Comparison of ENCODE assay signal across 17 cellular contexts in the genomic region with DNA sequence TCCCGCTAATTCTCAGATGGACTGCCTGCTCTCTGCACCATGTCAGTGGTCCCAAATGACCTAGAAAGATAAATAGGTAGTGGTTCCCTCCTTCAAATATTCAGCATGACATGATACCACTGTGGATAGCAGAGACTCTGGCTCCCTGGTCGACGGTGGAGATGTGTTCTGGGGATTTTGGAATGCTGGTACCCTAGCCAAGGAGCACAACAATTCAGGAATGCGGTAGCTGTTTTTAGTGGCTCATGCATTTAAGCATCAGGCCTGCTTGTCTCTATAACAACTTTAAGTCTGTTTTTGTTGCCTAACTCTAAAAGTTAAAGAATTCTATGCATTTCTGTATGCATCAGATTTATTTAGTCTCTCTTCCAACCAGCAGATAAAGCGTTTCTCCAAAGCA.
DNase-seq lines count a peak whose midpoint lies in the region; ATAC-seq, FAIRE-seq and TF ChIP-seq lines count a peak whose summit lies in the region.
"Had no signal": no experiment of that assay in that cellular context is flagged by ENCODE, and none has a peak within 500 bp of the region (broad histone marks: within the 10 kb centered on the region; RNA-seq: fewer than 3 reads in every experiment).

No MANE protein-coding gene starts in this region.

- no peaks in the 10 kb centered on the region for H3K4me1 ChIP-seq in GM23338 (ENCODE audit: insufficient read depth)

- ATAC-seq in GM23338: no peak
- ATAC-seq in stimulated activated effector memory CD8-positive, alpha-beta T cell treated with anti-CD3 and anti-CD28 coated beads, Interleukin-12 subunit alpha, Interleukin-12 subunit beta, amount 100 ng/mL, for 72 hours: no peak

- no peak overlapping the region for H3K27ac Mint-ChIP-seq in GM23338
- H3K27ac Mint-ChIP-seq in chondrocyte (ENCODE audit: unreplicated experiment): peak overlapping the region; percentile 38
- peak overlapping the region in 2 of 3 experiments; percentile 57 to 72 for H3K27ac Mint-ChIP-seq in nephron
- no peak overlapping the region for H3K27ac Mint-ChIP-seq in stimulated activated effector memory CD8-positive, alpha-beta T cell treated with anti-CD3 and anti-CD28 coated beads, Interleukin-12 subunit alpha, Interleukin-12 subunit beta, amount 100 ng/mL, for 72 hours
- H3K27ac Mint-ChIP-seq: B cell; CD4-positive, alpha-beta T cell; H9 had no signal

- DNase-seq in GM23338 (ENCODE audit: low spot score) (peak; percentile 14), chondrocyte (ENCODE audit: low spot score) (no peak), urothelium cell line (ENCODE audit: low spot score) (no peak), NCI-H1694 (lab: John Stamatoyannopoulos, UW) (no peak), NCI-H446 treated with DMSO at 0.1 percent for 48 hours (lab: John Stamatoyannopoulos, UW) (no peak), T1000 (lab: John Stamatoyannopoulos, UW) (no peak)
- DNase-seq in stimulated activated effector memory CD8-positive, alpha-beta T cell treated with anti-CD3 and anti-CD28 coated beads, Interleukin-12 subunit alpha, Interleukin-12 subunit beta, amount 100 ng/mL, for 72 hours (ENCODE audit: low spot score in 2 of 2): no peak
- DNase-seq: ACHN; C1 segment of cervical spinal cord; Calu3; CD4-positive, alpha-beta T cell; DMS 273 treated with DMSO at 0.1 percent for 48 hours; H9; IMR-90 had no signal

- H3K4me2 ChIP-seq in GM23338: no peak overlapping the region

- H3K27ac ChIP-seq in GM23338 (ENCODE audit: low read depth): no peak overlapping the region

- H3K36me3 ChIP-seq in GM23338 (ENCODE audit: insufficient read depth): no peaks in the 10 kb centered on the region

- H3K4me3 Mint-ChIP-seq in GM23338 (no peak overlapping the region), chondrocyte (ENCODE audit: unreplicated experiment) (no peak overlapping the region), nephron (no peak overlapping the region)
- H3K4me3 Mint-ChIP-seq in stimulated activated effector memory CD8-positive, alpha-beta T cell treated with anti-CD3 and anti-CD28 coated beads, Interleukin-12 subunit alpha, Interleukin-12 subunit beta, amount 100 ng/mL, for 72 hours: no peak overlapping the region
- H3K4me3 Mint-ChIP-seq: B cell; CD4-positive, alpha-beta T cell; H9 had no signal

- H3K9me2 ChIP-seq in GM23338 (ENCODE audit: insufficient read depth): peaks cover 8% of the 10 kb centered on the region; the same call in 1 of the 2 replicates

- TF ChIP-seq CTCF in GM23338 (conservative IDR thresholded peaks at IDR 0.05; ENCODE audit: low read depth in 2 of 2) (no peak), chondrocyte (IDR thresholded peaks at IDR 0.05) (no peak), nephron (IDR thresholded peaks at IDR 0.05; ENCODE audit: unreplicated experiment in 3 of 3) (no peak)

- H2AFZ ChIP-seq in GM23338: no peak overlapping the region

- no peak overlapping the region for H3K4me3 ChIP-seq in GM23338

- no peaks in the 10 kb centered on the region for H3K36me3 Mint-ChIP-seq in GM23338 (ENCODE audit: low read depth)
- no peaks in the 10 kb centered on the region for H3K36me3 Mint-ChIP-seq in chondrocyte (ENCODE audit: low read depth)
- H3K36me3 Mint-ChIP-seq in nephron (ENCODE audit: low read depth): no peaks in the 10 kb centered on the region
- no peaks in the 10 kb centered on the region for H3K36me3 Mint-ChIP-seq in stimulated activated effector memory CD8-positive, alpha-beta T cell treated with anti-CD3 and anti-CD28 coated beads, Interleukin-12 subunit alpha, Interleukin-12 subunit beta, amount 100 ng/mL, for 72 hours

- no peaks in the 10 kb centered on the region for H3K79me2 ChIP-seq in GM23338 (replicated peaks; ENCODE audit: insufficient read depth)

- H3K9me3 Mint-ChIP-seq in GM23338 (no peaks in the 10 kb centered on the region), chondrocyte (ENCODE audit: low read depth) (no peaks in the 10 kb centered on the region), nephron (peaks cover 3% of the 10 kb centered on the region)
- peaks cover 3% of the 10 kb centered on the region for H3K9me3 Mint-ChIP-seq in stimulated activated effector memory CD8-positive, alpha-beta T cell treated with anti-CD3 and anti-CD28 coated beads, Interleukin-12 subunit alpha, Interleukin-12 subunit beta, amount 100 ng/mL, for 72 hours
- H3K9me3 Mint-ChIP-seq: H9 had no signal

- FAIRE-seq in urothelium cell line (lab: Jason Lieb, UNC): peak; percentile 32
- FAIRE-seq: GM12891 had no signal

- H4K20me1 ChIP-seq in GM23338 (replicated peaks; ENCODE audit: insufficient read depth): no peaks in the 10 kb centered on the region

- H3K4me1 Mint-ChIP-seq in GM23338: no peaks in the 10 kb centered on the region
- peaks cover 18% of the 10 kb centered on the region for H3K4me1 Mint-ChIP-seq in chondrocyte (ENCODE audit: low read depth)
- peaks cover 32% of the 10 kb centered on the region for H3K4me1 Mint-ChIP-seq in nephron
- H3K4me1 Mint-ChIP-seq in stimulated activated effector memory CD8-positive, alpha-beta T cell treated with anti-CD3 and anti-CD28 coated beads, Interleukin-12 subunit alpha, Interleukin-12 subunit beta, amount 100 ng/mL, for 72 hours: no peaks in the 10 kb centered on the region
- H3K4me1 Mint-ChIP-seq: B cell had no signal

- no peaks in the 10 kb centered on the region for H3K27me3 ChIP-seq in GM23338 (ENCODE audit: insufficient read depth)

- H3K27me3 Mint-ChIP-seq in GM23338 (ENCODE audit: insufficient read depth, low read depth, poor library complexity) (peaks cover 4% of the 10 kb centered on the region), chondrocyte (ENCODE audit: low read depth) (no peaks in the 10 kb centered on the region), nephron (ENCODE audit: low read depth) (no peaks in the 10 kb centered on the region)
- H3K27me3 Mint-ChIP-seq: B cell had no signal

- H3F3A ChIP-seq in GM23338 (replicated peaks; ENCODE audit: low read depth): no peaks in the 10 kb centered on the region

TF ChIP-seq in GM23338, 12 proteins besides CTCF, POLR2A, EP300 and RAD21 (continues in another document):
- TF ChIP-seq, protein P1, sequence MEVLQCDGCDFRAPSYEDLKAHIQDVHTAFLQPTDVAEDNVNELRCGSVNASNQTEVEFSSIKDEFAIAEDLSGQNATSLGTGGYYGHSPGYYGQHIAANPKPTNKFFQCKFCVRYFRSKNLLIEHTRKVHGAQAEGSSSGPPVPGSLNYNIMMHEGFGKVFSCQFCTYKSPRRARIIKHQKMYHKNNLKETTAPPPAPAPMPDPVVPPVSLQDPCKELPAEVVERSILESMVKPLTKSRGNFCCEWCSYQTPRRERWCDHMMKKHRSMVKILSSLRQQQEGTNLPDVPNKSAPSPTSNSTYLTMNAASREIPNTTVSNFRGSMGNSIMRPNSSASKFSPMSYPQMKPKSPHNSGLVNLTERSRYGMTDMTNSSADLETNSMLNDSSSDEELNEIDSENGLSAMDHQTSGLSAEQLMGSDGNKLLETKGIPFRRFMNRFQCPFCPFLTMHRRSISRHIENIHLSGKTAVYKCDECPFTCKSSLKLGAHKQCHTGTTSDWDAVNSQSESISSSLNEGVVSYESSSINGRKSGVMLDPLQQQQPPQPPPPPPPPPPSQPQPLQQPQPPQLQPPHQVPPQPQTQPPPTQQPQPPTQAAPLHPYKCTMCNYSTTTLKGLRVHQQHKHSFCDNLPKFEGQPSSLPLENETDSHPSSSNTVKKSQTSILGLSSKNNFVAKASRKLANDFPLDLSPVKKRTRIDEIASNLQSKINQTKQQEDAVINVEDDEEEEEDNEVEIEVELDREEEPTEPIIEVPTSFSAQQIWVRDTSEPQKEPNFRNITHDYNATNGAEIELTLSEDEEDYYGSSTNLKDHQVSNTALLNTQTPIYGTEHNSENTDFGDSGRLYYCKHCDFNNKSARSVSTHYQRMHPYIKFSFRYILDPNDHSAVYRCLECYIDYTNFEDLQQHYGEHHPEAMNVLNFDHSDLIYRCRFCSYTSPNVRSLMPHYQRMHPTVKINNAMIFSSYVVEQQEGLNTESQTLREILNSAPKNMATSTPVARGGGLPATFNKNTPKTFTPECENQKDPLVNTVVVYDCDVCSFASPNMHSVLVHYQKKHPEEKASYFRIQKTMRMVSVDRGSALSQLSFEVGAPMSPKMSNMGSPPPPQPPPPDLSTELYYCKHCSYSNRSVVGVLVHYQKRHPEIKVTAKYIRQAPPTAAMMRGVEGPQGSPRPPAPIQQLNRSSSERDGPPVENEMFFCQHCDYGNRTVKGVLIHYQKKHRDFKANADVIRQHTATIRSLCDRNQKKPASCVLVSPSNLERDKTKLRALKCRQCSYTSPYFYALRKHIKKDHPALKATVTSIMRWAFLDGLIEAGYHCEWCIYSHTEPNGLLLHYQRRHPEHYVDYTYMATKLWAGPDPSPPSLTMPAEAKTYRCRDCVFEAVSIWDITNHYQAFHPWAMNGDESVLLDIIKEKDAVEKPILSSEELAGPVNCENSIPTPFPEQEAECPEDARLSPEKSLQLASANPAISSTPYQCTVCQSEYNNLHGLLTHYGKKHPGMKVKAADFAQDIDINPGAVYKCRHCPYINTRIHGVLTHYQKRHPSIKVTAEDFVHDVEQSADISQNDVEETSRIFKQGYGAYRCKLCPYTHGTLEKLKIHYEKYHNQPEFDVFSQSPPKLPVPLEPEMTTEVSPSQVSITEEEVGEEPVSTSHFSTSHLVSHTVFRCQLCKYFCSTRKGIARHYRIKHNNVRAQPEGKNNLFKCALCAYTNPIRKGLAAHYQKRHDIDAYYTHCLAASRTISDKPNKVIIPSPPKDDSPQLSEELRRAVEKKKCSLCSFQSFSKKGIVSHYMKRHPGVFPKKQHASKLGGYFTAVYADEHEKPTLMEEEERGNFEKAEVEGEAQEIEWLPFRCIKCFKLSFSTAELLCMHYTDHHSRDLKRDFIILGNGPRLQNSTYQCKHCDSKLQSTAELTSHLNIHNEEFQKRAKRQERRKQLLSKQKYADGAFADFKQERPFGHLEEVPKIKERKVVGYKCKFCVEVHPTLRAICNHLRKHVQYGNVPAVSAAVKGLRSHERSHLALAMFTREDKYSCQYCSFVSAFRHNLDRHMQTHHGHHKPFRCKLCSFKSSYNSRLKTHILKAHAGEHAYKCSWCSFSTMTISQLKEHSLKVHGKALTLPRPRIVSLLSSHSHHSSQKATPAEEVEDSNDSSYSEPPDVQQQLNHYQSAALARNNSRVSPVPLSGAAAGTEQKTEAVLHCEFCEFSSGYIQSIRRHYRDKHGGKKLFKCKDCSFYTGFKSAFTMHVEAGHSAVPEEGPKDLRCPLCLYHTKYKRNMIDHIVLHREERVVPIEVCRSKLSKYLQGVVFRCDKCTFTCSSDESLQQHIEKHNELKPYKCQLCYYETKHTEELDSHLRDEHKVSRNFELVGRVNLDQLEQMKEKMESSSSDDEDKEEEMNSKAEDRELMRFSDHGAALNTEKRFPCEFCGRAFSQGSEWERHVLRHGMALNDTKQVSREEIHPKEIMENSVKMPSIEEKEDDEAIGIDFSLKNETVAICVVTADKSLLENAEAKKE (CRISPR knock-in tag; IDR thresholded peaks at IDR 0.05): no peak
- no peak for TF ChIP-seq ZNF114 (CRISPR knock-in tag; IDR thresholded peaks at IDR 0.05)
- TF ChIP-seq NANOG (IDR thresholded peaks at IDR 0.05; ENCODE audit: borderline replicate concordance): no peak
- no peak for TF ChIP-seq ZNF331 (CRISPR knock-in tag; IDR thresholded peaks at IDR 0.05; ENCODE audit: low read depth)
- TF ChIP-seq CREB1 (CRISPR knock-in tag; IDR thresholded peaks at IDR 0.05; ENCODE audit: low read depth): no peak

Comparison
In these comparisons a context has a peak if more than half of its experiments do, and no peak if none do; other contexts are left out.
1. H3K27ac Mint-ChIP-seq: peak in chondrocyte (single experiment) and nephron (2 of 3); none in GM23338 (single experiment) and stimulated activated effector memory CD8-positive, alpha-beta T cell treated with anti-CD3 and anti-CD28 coated beads, Interleukin-12 subunit alpha, Interleukin-12 subunit beta, amount 100 ng/mL, for 72 hours (single experiment).